12 cellular contexts compared by ENCODE assay signal in the genomic region with DNA sequence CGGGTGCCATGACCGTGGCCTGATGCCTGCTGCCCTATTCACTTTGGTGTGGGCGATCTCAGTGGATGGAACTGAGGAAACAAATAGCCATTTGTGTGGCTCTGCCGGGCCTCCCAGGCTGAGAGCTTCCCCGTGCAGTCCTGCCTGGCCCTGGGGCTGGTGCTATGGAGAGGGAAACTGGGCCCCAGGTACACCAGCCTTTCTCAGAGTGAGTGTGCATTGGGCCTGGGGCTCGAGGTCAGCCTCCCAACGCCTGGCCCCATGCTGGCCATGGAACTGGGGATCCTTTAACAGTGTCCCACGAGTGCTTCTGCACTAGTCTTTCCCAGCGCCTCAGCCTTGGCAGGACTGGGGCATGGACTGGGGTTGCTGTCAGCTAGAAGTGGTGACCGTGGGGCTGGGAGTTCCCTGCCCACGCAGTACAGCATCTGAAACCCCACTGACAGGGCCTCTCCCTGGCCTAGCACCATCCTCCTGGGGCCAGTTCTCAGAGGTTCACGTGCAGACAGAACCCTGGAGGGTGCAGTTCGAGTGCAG. TPM values are rescaled to one million over a fixed set of nuclear protein-coding genes. Genes with fewer than 3 reads are reported as not detected.
DNase-seq lines count a peak whose midpoint lies in the region; ATAC-seq and TF ChIP-seq lines count a peak whose summit lies in the region.
"Had no signal": no experiment of that assay in that cellular context is flagged by ENCODE, and none has a peak within 500 bp of the region (broad histone marks: within the 10 kb centered on the region; RNA-seq: fewer than 3 reads in every experiment).

No MANE protein-coding gene starts in this region.

- H3K27me3 ChIP-seq in layer of hippocampus (ENCODE audit: control insufficient read depth, insufficient read depth, low read length), result no peaks in the 10 kb centered on the region

- peaks cover 46% of the 10 kb centered on the region for H3K36me3 Mint-ChIP-seq in activated CD8-positive, alpha-beta T cell treated with anti-CD3 and anti-CD28 coated beads for 36 hours (ENCODE audit: low read depth)
- peaks cover 69% of the 10 kb centered on the region for H3K36me3 Mint-ChIP-seq in activated CD8-positive, alpha-beta T cell treated with anti-CD3 and anti-CD28 coated beads, Interleukin-2, amount 10 ng/mL, durations not matched to agents 7 days and 5 days (ENCODE audit: low read depth)
- H3K36me3 Mint-ChIP-seq in T-helper 17 cell (ENCODE audit: low read depth), result no peaks in the 10 kb centered on the region
- peaks cover 88% of the 10 kb centered on the region for H3K36me3 Mint-ChIP-seq in stimulated activated effector memory CD8-positive, alpha-beta T cell treated with anti-CD3 and anti-CD28 coated beads, Interleukin-12 subunit alpha, Interleukin-12 subunit beta, amount 100 ng/mL, for 72 hours

- no peak overlapping the region for H3K4me3 Mint-ChIP-seq in activated CD8-positive, alpha-beta T cell treated with anti-CD3 and anti-CD28 coated beads for 36 hours
- no peak overlapping the region for H3K4me3 Mint-ChIP-seq in activated CD8-positive, alpha-beta T cell treated with anti-CD3 and anti-CD28 coated beads, Interleukin-2, amount 10 ng/mL, durations not matched to agents 7 days and 5 days
- H3K4me3 Mint-ChIP-seq in T-helper 17 cell, result peak overlapping the region; percentile 36
- peak overlapping the region; percentile 47 for H3K4me3 Mint-ChIP-seq in stimulated activated effector memory CD8-positive, alpha-beta T cell treated with anti-CD3 and anti-CD28 coated beads, Interleukin-12 subunit alpha, Interleukin-12 subunit beta, amount 100 ng/mL, for 72 hours
- H3K4me3 Mint-ChIP-seq: activated B cell treated with CpG ODN at 0.5 μM for 24 hours had no signal

- no peak for ATAC-seq in activated CD8-positive, alpha-beta T cell treated with anti-CD3 and anti-CD28 coated beads for 36 hours
- no peak for ATAC-seq in activated CD8-positive, alpha-beta T cell treated with anti-CD3 and anti-CD28 coated beads, Interleukin-2, amount 10 ng/mL, durations not matched to agents 7 days and 5 days
- no peak for ATAC-seq in T-helper 17 cell
- ATAC-seq in stimulated activated effector memory CD8-positive, alpha-beta T cell treated with anti-CD3 and anti-CD28 coated beads, Interleukin-12 subunit alpha, Interleukin-12 subunit beta, amount 100 ng/mL, for 72 hours, result no peak
- ATAC-seq: K562 had no signal

- H3K9me3 ChIP-seq in T-helper 17 cell (ENCODE audit: control insufficient read depth, low read length, poor library complexity, severe bottlenecking), result no peaks in the 10 kb centered on the region

- intact Hi-C loops in activated CD8-positive, alpha-beta T cell treated with anti-CD3 and anti-CD28 coated beads for 36 hours (cut with micrococcal nuclease), result no loop called here

- peak; percentile 26 for DNase-seq in activated CD8-positive, alpha-beta T cell treated with anti-CD3 and anti-CD28 coated beads for 36 hours
- no peak for DNase-seq in activated CD8-positive, alpha-beta T cell treated with anti-CD3 and anti-CD28 coated beads, Interleukin-2, amount 10 ng/mL, durations not matched to agents 7 days and 5 days
- DNase-seq in T-helper 17 cell, result no peak
- DNase-seq in stimulated activated effector memory CD8-positive, alpha-beta T cell treated with anti-CD3 and anti-CD28 coated beads, Interleukin-12 subunit alpha, Interleukin-12 subunit beta, amount 100 ng/mL, for 72 hours (ENCODE audit: low spot score in 2 of 2), result no peak
- DNase-seq in SHP77 (lab: John Stamatoyannopoulos, UW), result no peak
- DNase-seq in EL, result no peak
- DNase-seq in COLO829 (ENCODE audit: low spot score), result no peak
- DNase-seq: activated B cell treated with CpG ODN at 0.5 μM for 24 hours, NCI-H1694, NCI-H82 had no signal

- CTCF ChIA-PET in activated CD8-positive, alpha-beta T cell treated with anti-CD3 and anti-CD28 coated beads for 36 hours (lab: Charles Lee), result interaction anchor here (5.2 to 5.5 kb wide), 2 partner anchors 9 to 65 kb away, joined by 30 to 49 read pairs; partner anchors contain the start of gene PLEKHF1
- CTCF ChIA-PET in activated CD8-positive, alpha-beta T cell treated with anti-CD3 and anti-CD28 coated beads, Interleukin-2, amount 10 ng/mL, durations not matched to agents 7 days and 5 days (lab: Charles Lee), result interaction anchor here (8.2 kb wide), 1 partner anchor 9 kb away, joined by 59 read pairs; the partner anchor contains the start of gene PLEKHF1

- H3K27me3 Mint-ChIP-seq in activated CD8-positive, alpha-beta T cell treated with anti-CD3 and anti-CD28 coated beads for 36 hours, result no peaks in the 10 kb centered on the region
- no peaks in the 10 kb centered on the region for H3K27me3 Mint-ChIP-seq in activated CD8-positive, alpha-beta T cell treated with anti-CD3 and anti-CD28 coated beads, Interleukin-2, amount 10 ng/mL, durations not matched to agents 7 days and 5 days (ENCODE audit: low read depth)
- no peaks in the 10 kb centered on the region for H3K27me3 Mint-ChIP-seq in T-helper 17 cell
- H3K27me3 Mint-ChIP-seq: activated B cell treated with CpG ODN at 0.5 μM for 24 hours had no signal

- POLR2A ChIA-PET in activated CD8-positive, alpha-beta T cell treated with anti-CD3 and anti-CD28 coated beads for 36 hours (lab: Charles Lee), result interaction anchor here (1.6 to 8.7 kb wide), 3 partner anchors 9 to 40 kb away, joined by 4 to 59 read pairs (median 5); partner anchors contain the start of gene PLEKHF1
- POLR2A ChIA-PET in activated CD8-positive, alpha-beta T cell treated with anti-CD3 and anti-CD28 coated beads, Interleukin-2, amount 10 ng/mL, durations not matched to agents 7 days and 5 days (lab: Charles Lee), result no interaction called here

- H3K27ac Mint-ChIP-seq in activated CD8-positive, alpha-beta T cell treated with anti-CD3 and anti-CD28 coated beads for 36 hours, result peak overlapping the region; percentile 70
- H3K27ac Mint-ChIP-seq in activated CD8-positive, alpha-beta T cell treated with anti-CD3 and anti-CD28 coated beads, Interleukin-2, amount 10 ng/mL, durations not matched to agents 7 days and 5 days, result no peak overlapping the region
- H3K27ac Mint-ChIP-seq in T-helper 17 cell, result peak overlapping the region; percentile 95
- H3K27ac Mint-ChIP-seq in stimulated activated effector memory CD8-positive, alpha-beta T cell treated with anti-CD3 and anti-CD28 coated beads, Interleukin-12 subunit alpha, Interleukin-12 subunit beta, amount 100 ng/mL, for 72 hours, result peak overlapping the region; percentile 89
- H3K27ac Mint-ChIP-seq: activated B cell treated with CpG ODN at 0.5 μM for 24 hours had no signal

- peaks cover 89% of the 10 kb centered on the region for H3K4me1 Mint-ChIP-seq in activated CD8-positive, alpha-beta T cell treated with anti-CD3 and anti-CD28 coated beads for 36 hours (ENCODE audit: low read depth)
- peaks cover 90% of the 10 kb centered on the region for H3K4me1 Mint-ChIP-seq in activated CD8-positive, alpha-beta T cell treated with anti-CD3 and anti-CD28 coated beads, Interleukin-2, amount 10 ng/mL, durations not matched to agents 7 days and 5 days (ENCODE audit: low read depth)
- peaks cover 66% of the 10 kb centered on the region for H3K4me1 Mint-ChIP-seq in T-helper 17 cell
- H3K4me1 Mint-ChIP-seq in stimulated activated effector memory CD8-positive, alpha-beta T cell treated with anti-CD3 and anti-CD28 coated beads, Interleukin-12 subunit alpha, Interleukin-12 subunit beta, amount 100 ng/mL, for 72 hours, result peaks cover 91% of the 10 kb centered on the region

- no peaks in the 10 kb centered on the region for H3K9me3 Mint-ChIP-seq in activated CD8-positive, alpha-beta T cell treated with anti-CD3 and anti-CD28 coated beads for 36 hours
- no peaks in the 10 kb centered on the region for H3K9me3 Mint-ChIP-seq in activated CD8-positive, alpha-beta T cell treated with anti-CD3 and anti-CD28 coated beads, Interleukin-2, amount 10 ng/mL, durations not matched to agents 7 days and 5 days (ENCODE audit: insufficient read depth)
- H3K9me3 Mint-ChIP-seq in stimulated activated effector memory CD8-positive, alpha-beta T cell treated with anti-CD3 and anti-CD28 coated beads, Interleukin-12 subunit alpha, Interleukin-12 subunit beta, amount 100 ng/mL, for 72 hours, result no peaks in the 10 kb centered on the region
- H3K9me3 Mint-ChIP-seq: activated B cell treated with CpG ODN at 0.5 μM for 24 hours had no signal

- H3K27ac ChIP-seq in layer of hippocampus (ENCODE audit: low read depth, low read length), result peak overlapping the region; percentile 87

- no peak for TF ChIP-seq CTCF in activated CD8-positive, alpha-beta T cell treated with anti-CD3 and anti-CD28 coated beads for 36 hours (IDR thresholded peaks at IDR 0.05)

RNA-seq across cellular contexts. Expression of gene PLEKHF1, which starts 10.5 kb away (rescaled TPM):
- total RNA-seq in activated CD8-positive, alpha-beta T cell treated with anti-CD3 and anti-CD28 coated beads for 36 hours, result 10 to 100 TPM; 30.4 to 31.7 TPM
- total RNA-seq in activated CD8-positive, alpha-beta T cell treated with anti-CD3 and anti-CD28 coated beads, Interleukin-2, amount 10 ng/mL, durations not matched to agents 7 days and 5 days, result 10 to 100 TPM; 46.0 to 47.7 TPM
- 10 to 100 TPM; 13.5 to 20.7 TPM for total RNA-seq in T-helper 17 cell

RNA-seq across cellular contexts. Expression of gene C19orf12, which starts 39.3 kb away (rescaled TPM):
- total RNA-seq in activated CD8-positive, alpha-beta T cell treated with anti-CD3 and anti-CD28 coated beads for 36 hours, result 10 to 100 TPM; 33.3 to 36.6 TPM
- 10 to 100 TPM; 38.7 to 41.0 TPM for total RNA-seq in activated CD8-positive, alpha-beta T cell treated with anti-CD3 and anti-CD28 coated beads, Interleukin-2, amount 10 ng/mL, durations not matched to agents 7 days and 5 days
- 10 to 100 TPM; 16.6 to 18.6 TPM for total RNA-seq in T-helper 17 cell

Comparison
In these comparisons a context has a peak if more than half of its experiments do, and no peak if none do; other contexts are left out.
1. H3K4me3 Mint-ChIP-seq: peak in T-helper 17 cell (single experiment) and stimulated activated effector memory CD8-positive, alpha-beta T cell treated with anti-CD3 and anti-CD28 coated beads, Interleukin-12 subunit alpha, Interleukin-12 subunit beta, amount 100 ng/mL, for 72 hours (single experiment); none in activated CD8-positive, alpha-beta T cell treated with anti-CD3 and anti-CD28 coated beads for 36 hours (single experiment) and activated CD8-positive, alpha-beta T cell treated with anti-CD3 and anti-CD28 coated beads, Interleukin-2, amount 10 ng/mL, durations not matched to agents 7 days and 5 days (single experiment).